Comparison of ENCODE assay signal across 8 cellular contexts in genomic region chr15:91997163-91997562, GRCh38.
"Had no signal": no experiment of that assay in that cellular context is flagged by ENCODE, and none has a peak within 500 bp of the region (broad histone marks: within the 10 kb centered on the region; RNA-seq: fewer than 3 reads in every experiment).

No MANE protein-coding gene starts in this region.

- ATAC-seq: GM12878 had no signal

- FAIRE-seq: G401.6, GM12878, GM12891, GM12892, GM18507, GM19239 had no signal

- H3K4me3 ChIP-seq: GM12878 had no signal

- DNase-seq: GDM1, GF-D8 had no signal
